Comparison of ENCODE assay signal across 8 cellular contexts in the genomic region with DNA sequence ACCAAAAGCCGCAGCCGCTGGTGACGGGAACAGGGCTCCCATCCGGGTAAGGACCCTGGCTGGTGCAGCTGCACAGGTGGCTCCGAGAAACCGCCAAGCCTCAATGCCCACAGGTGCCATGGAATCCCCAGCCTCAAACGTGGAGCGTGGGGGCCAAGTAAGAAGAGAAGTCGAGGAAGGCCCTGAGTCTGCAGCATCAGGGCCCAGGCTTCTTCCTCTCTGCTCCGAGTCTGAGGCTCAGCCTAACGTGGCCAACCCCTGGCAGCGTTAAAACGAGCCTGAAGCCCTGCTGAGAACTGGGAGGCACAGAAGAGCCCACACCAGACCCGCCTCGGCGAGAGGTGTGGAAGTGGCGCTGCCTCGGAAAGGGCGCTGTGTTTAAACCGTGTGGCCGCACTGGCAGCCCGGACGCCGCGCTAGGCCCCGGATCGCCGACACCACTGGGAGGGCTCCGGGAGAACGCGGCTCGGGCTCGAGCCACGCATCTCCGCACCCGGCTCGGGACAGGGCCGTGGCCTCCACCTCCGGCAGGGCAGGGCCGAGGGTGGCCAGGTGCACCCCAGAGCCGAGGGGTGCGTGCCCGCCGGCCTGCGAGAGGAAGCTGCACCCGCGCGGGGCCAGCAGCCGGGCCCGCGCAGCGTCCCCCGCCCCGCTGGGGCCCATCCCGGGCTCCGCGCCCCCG. TPM values are rescaled to one million over a fixed set of nuclear protein-coding genes. Genes with fewer than 3 reads are reported as not detected.
DNase-seq lines count a peak whose midpoint lies in the region; ATAC-seq and TF ChIP-seq lines count a peak whose summit lies in the region.

No MANE protein-coding gene starts in this region.

- CTCF ChIA-PET in activated CD4-positive, alpha-beta T cell treated with anti-CD3 and anti-CD28 coated beads for 36 hours (lab: Charles Lee) = interaction anchor here (1.1 to 2.7 kb wide), 2 partner anchors 11 to 140 kb away, joined by 5 to 12 read pairs; partner anchors contain the start of gene DPH7

- H3K4me1 ChIP-seq in SJCRH30 = no peaks in the 10 kb centered on the region
- peaks cover 7 to 13% of the 10 kb centered on the region in 2 donors for H3K4me1 ChIP-seq in neuronal stem cell (ENCODE audit: control insufficient read depth in 2 of 2, insufficient read depth in 1 of 2, low read depth in 1 of 2, low read length in 2 of 2)

- H3K9me3 ChIP-seq in SJCRH30 (replicated peaks) (no peaks in the 10 kb centered on the region), neuronal stem cell (replicated peaks in 1 of 2; ENCODE audit: control insufficient read depth in 2 of 2, insufficient read depth in 1 of 2, low read depth in 1 of 2, low read length in 2 of 2) (no peaks in the 10 kb centered on the region)

- H3K23ac ChIP-seq in neuronal stem cell (ENCODE audit: low read depth, low read length, poor library complexity) = peak overlapping the region; percentile 44

- TF ChIP-seq POLR2A in erythroblast (IDR thresholded peaks at IDR 0.05; ENCODE audit: low read length) = no peak

- H3K27me3 ChIP-seq in SJCRH30 = no peaks in the 10 kb centered on the region
- H3K27me3 ChIP-seq in neuronal stem cell (ENCODE audit: control insufficient read depth in 3 of 3, insufficient read depth in 3 of 3, low read depth in 1 of 3, low read length in 3 of 3) = no peaks in the 10 kb centered on the region

- peaks cover 29% of the 10 kb centered on the region for H3K36me3 Mint-ChIP-seq in activated CD4-positive, alpha-beta T cell treated with anti-CD3 and anti-CD28 coated beads for 36 hours (ENCODE audit: low read depth)

- WGBS in neuronal stem cell (ENCODE audit: extremely low coverage in 2 of 2, insufficient read length in 2 of 2, insufficient replicate concordance in 1 of 2), 2 donors = no CpG with 5 or more reads among the region's 58 CpGs

- POLR2A ChIA-PET in activated CD4-positive, alpha-beta T cell treated with anti-CD3 and anti-CD28 coated beads for 36 hours (lab: Charles Lee) = interaction anchor here (1.3 kb wide), 1 partner anchor 37 kb away, joined by 5 read pairs; no protein-coding TSS in a partner anchor

- H3K4me3 Mint-ChIP-seq in activated CD4-positive, alpha-beta T cell treated with anti-CD3 and anti-CD28 coated beads for 36 hours = peak overlapping the region; percentile 80

- no peak overlapping the region for H2AFZ ChIP-seq in neuronal stem cell (ENCODE audit: low read length)

- H3K9me3 Mint-ChIP-seq in activated CD4-positive, alpha-beta T cell treated with anti-CD3 and anti-CD28 coated beads for 36 hours (ENCODE audit: low read depth) = no peaks in the 10 kb centered on the region

- no peak overlapping the region for H2BK120ac ChIP-seq in neuronal stem cell (ENCODE audit: low read depth, low read length)

- peak overlapping the region; percentile 99 for H3K9ac ChIP-seq in neuronal stem cell (ENCODE audit: low read depth, low read length, poor library complexity)

- H3K36me3 ChIP-seq in SJCRH30 (peaks cover 29% of the 10 kb centered on the region), neuronal stem cell (replicated peaks in 1 of 2; ENCODE audit: control insufficient read depth in 2 of 2, insufficient read depth in 2 of 2, low read length in 2 of 2) (peaks cover 35 to 48% of the 10 kb centered on the region in 2 donors)

- no peak overlapping the region for H3K27ac ChIP-seq in SJCRH30
- H3K27ac ChIP-seq in neuronal stem cell (replicated peaks; ENCODE audit: low read length) = no peak overlapping the region

- peak overlapping the region; percentile 73 for H3K27ac Mint-ChIP-seq in activated CD4-positive, alpha-beta T cell treated with anti-CD3 and anti-CD28 coated beads for 36 hours

- peak; percentile 31 for DNase-seq in activated CD4-positive, alpha-beta T cell treated with anti-CD3 and anti-CD28 coated beads for 36 hours
- DNase-seq in activated CD4-positive, alpha-beta T cell treated with anti-CD3 and anti-CD28 coated beads, Interleukin-2, amount 50 U/mL, for 4 hours = no peak
- DNase-seq in SJCRH30 = no peak
- peak; percentile 52 to 65 for DNase-seq in erythroblast (lab: John Stamatoyannopoulos, UW)
- no peak for DNase-seq in neuronal stem cell (ENCODE audit: low spot score)
- DNase-seq in hippocampal formation (lab: John Stamatoyannopoulos, UW) = no peak
- DNase-seq in superior temporal gyrus (ENCODE audit: extremely low spot score) = no peak

- no peak overlapping the region for H4K91ac ChIP-seq in neuronal stem cell (ENCODE audit: low read depth, low read length, poor library complexity)

- H2BK15ac ChIP-seq in neuronal stem cell (ENCODE audit: low read length) = no peak overlapping the region

- H3K79me1 ChIP-seq in neuronal stem cell (ENCODE audit: low read depth, low read length) = peaks cover 22% of the 10 kb centered on the region

- peak overlapping the region; percentile 90 for H2BK5ac ChIP-seq in neuronal stem cell (ENCODE audit: low read length)

- H3K4me3 ChIP-seq in SJCRH30 = peak overlapping the region; percentile 89
- peak overlapping the region; percentile 97 to 98 for H3K4me3 ChIP-seq in neuronal stem cell (ENCODE audit: low read length in 2 of 2)

- no peak overlapping the region for H2BK12ac ChIP-seq in neuronal stem cell (ENCODE audit: low read length)

- H3K4ac ChIP-seq in neuronal stem cell (ENCODE audit: low read length) = peak overlapping the region; percentile 66

- intact Hi-C loops in activated CD4-positive, alpha-beta T cell treated with anti-CD3 and anti-CD28 coated beads for 36 hours (cut with DNase I, micrococcal nuclease) = loop anchor here (1.0 to 2.0 kb wide), 7 partner anchors 11 to 166 kb away; partner anchors contain the start of genes ARRDC1 (in 2 of the 2), DPH7 (in 1 of the 2), EHMT1 (in 1 of the 2) and EXD3 (in 1 of the 2)

- H3K4me1 Mint-ChIP-seq in activated CD4-positive, alpha-beta T cell treated with anti-CD3 and anti-CD28 coated beads for 36 hours = peaks cover 17% of the 10 kb centered on the region

- peak; percentile 4 for ATAC-seq in activated CD4-positive, alpha-beta T cell treated with anti-CD3 and anti-CD28 coated beads for 36 hours
- peak; percentile 7 for ATAC-seq in HG02798 (IDR thresholded peaks at IDR 0.05; ENCODE audit: poor library complexity, unreplicated experiment)

- peak overlapping the region; percentile 80 for H3K18ac ChIP-seq in neuronal stem cell (ENCODE audit: low read length)

- peak overlapping the region; percentile 89 for H3K14ac ChIP-seq in neuronal stem cell (ENCODE audit: low read length)

- H4K8ac ChIP-seq in neuronal stem cell (ENCODE audit: low read depth, low read length) = no peak overlapping the region

- H2AK5ac ChIP-seq in neuronal stem cell (ENCODE audit: low read depth, low read length) = peak overlapping the region; percentile 96

- peak overlapping the region; percentile 97 for H3K4me2 ChIP-seq in neuronal stem cell (ENCODE audit: insufficient read depth, low read length, poor library complexity, severe bottlenecking)

- no peaks in the 10 kb centered on the region for H3K27me3 Mint-ChIP-seq in activated CD4-positive, alpha-beta T cell treated with anti-CD3 and anti-CD28 coated beads for 36 hours

RNA-seq across cellular contexts. Expression of gene ZMYND19, which starts 0.7 kb away (rescaled TPM):
- 10 to 100 TPM; 36.2 to 43.0 TPM for total RNA-seq in activated CD4-positive, alpha-beta T cell treated with anti-CD3 and anti-CD28 coated beads for 36 hours
- total RNA-seq in SJCRH30 (2014; rRNA removed; shearing (Covaris generic)) = 46.9 and 48.8 TPM in 2 replicates
- 28.9 TPM for polyA plus RNA-seq in neuronal stem cell (2013, experiment 1 of 2)
- polyA plus RNA-seq in neuronal stem cell (2013, experiment 2 of 2) = 28.0 TPM

RNA-seq across cellular contexts. Expression of gene DPH7, which starts 10.9 kb away (rescaled TPM):
- total RNA-seq in activated CD4-positive, alpha-beta T cell treated with anti-CD3 and anti-CD28 coated beads for 36 hours = 10 to 100 TPM; 23.5 to 29.1 TPM
- total RNA-seq in SJCRH30 (2014; rRNA removed; shearing (Covaris generic)) = 27.5 and 31.7 TPM in 2 replicates
- polyA plus RNA-seq in neuronal stem cell (2013, experiment 1 of 2) = 29.5 TPM
- polyA plus RNA-seq in neuronal stem cell (2013, experiment 2 of 2) = 29.6 TPM

RNA-seq across cellular contexts. Expression of gene ARRDC1, which starts 15.9 kb away (rescaled TPM):
- 10 to 100 TPM; 32.4 to 41.6 TPM for total RNA-seq in activated CD4-positive, alpha-beta T cell treated with anti-CD3 and anti-CD28 coated beads for 36 hours
- 4.5 and 5.4 TPM in 2 replicates for total RNA-seq in SJCRH30 (2014; rRNA removed; shearing (Covaris generic))
- 28.6 TPM for polyA plus RNA-seq in neuronal stem cell (2013, experiment 1 of 2)
- polyA plus RNA-seq in neuronal stem cell (2013, experiment 2 of 2) = 28.4 TPM

RNA-seq across cellular contexts. Expression of gene EHMT1, which starts 29.2 kb away (rescaled TPM):
- 10 to 100 TPM; 66.6 to 76.7 TPM for total RNA-seq in activated CD4-positive, alpha-beta T cell treated with anti-CD3 and anti-CD28 coated beads for 36 hours
- 77.3 and 79.6 TPM in 2 replicates for total RNA-seq in SJCRH30 (2014; rRNA removed; shearing (Covaris generic))
- polyA plus RNA-seq in neuronal stem cell (2013, experiment 1 of 2) = 50.1 TPM
- polyA plus RNA-seq in neuronal stem cell (2013, experiment 2 of 2) = 50.3 TPM

RNA-seq across cellular contexts. Expression of gene MRPL41, which starts 37.9 kb away (rescaled TPM):
- 10 to 100 TPM; 20.9 to 26.8 TPM for total RNA-seq in activated CD4-positive, alpha-beta T cell treated with anti-CD3 and anti-CD28 coated beads for 36 hours
- total RNA-seq in SJCRH30 (2014; rRNA removed; shearing (Covaris generic)) = 12.3 and 15.6 TPM in 2 replicates
- polyA plus RNA-seq in neuronal stem cell (2013, experiment 1 of 2) = 39.7 TPM
- polyA plus RNA-seq in neuronal stem cell (2013, experiment 2 of 2) = 37.4 TPM

Comparison
In these comparisons a context has a peak if more than half of its experiments do, and no peak if none do; other contexts are left out.
1. DNase-seq: peak in activated CD4-positive, alpha-beta T cell treated with anti-CD3 and anti-CD28 coated beads for 36 hours (single experiment) and erythroblast (2 of 2); none in activated CD4-positive, alpha-beta T cell treated with anti-CD3 and anti-CD28 coated beads, Interleukin-2, amount 50 U/mL, for 4 hours (0 of 2), SJCRH30 (0 of 2), neuronal stem cell (single experiment), hippocampal formation (0 of 2) and superior temporal gyrus (single experiment).